ENCODE assay signal across 17 cellular contexts in the genomic region with DNA sequence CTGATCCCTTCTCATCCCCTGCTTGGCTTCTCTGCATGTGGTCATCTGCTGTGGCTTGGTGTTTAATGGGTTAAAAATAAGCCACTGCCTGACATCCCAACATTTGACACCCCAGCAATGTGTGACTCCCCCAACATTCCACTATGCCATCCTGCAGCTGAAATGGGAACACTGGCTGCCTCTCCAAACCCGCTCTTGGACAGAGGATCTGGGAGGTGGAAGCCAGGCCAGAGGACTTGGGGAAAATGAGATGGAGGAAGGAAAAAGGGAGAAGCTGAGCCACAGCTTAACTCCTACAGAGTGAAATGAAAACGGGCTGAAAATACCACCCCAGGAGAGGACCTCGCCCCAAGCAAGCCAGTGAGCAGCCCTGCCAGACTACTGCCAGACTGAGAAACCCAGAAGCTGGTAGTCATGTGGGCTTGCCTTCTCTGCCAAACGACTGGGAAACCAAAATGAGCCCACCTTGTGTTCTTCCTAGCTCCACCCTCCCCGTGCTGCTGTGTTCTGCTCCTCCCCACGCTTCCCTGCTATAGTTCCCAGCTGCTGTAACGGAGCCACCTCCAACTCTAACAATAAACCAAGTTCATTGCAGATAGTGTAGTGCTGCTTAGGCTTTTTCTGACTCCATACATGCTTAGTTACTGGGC. TPM values are rescaled to one million over a fixed set of nuclear protein-coding genes. Genes with fewer than 3 reads are reported as not detected.
DNase-seq lines count a peak whose midpoint lies in the region; ATAC-seq and TF ChIP-seq lines count a peak whose summit lies in the region.
"Had no signal": no experiment of that assay in that cellular context is flagged by ENCODE, and none has a peak within 500 bp of the region (broad histone marks: within the 10 kb centered on the region; RNA-seq: fewer than 3 reads in every experiment).

No MANE protein-coding gene starts in this region.

- no peaks in the 10 kb centered on the region for H3K9me3 Mint-ChIP-seq in activated naive CD8-positive, alpha-beta T cell treated with anti-CD3 and anti-CD28 coated beads, Interleukin-2, amount 10 ng/mL, durations not matched to agents 7 days and 5 days
- no peaks in the 10 kb centered on the region for H3K9me3 Mint-ChIP-seq in activated naive CD8-positive, alpha-beta T cell treated with anti-CD3 and anti-CD28 coated beads for 36 hours
- H3K9me3 Mint-ChIP-seq in WTC11, result no peaks in the 10 kb centered on the region
- H3K9me3 Mint-ChIP-seq in activated CD8-positive, alpha-beta T cell treated with anti-CD3 and anti-CD28 coated beads for 36 hours, result no peaks in the 10 kb centered on the region
- H3K9me3 Mint-ChIP-seq: activated CD4-positive, alpha-beta T cell treated with anti-CD3 and anti-CD28 coated beads, Interleukin-2, amount 10 ng/mL, durations not matched to agents 24 days and 14 days; activated T-cell treated with anti-CD3 and anti-CD28 coated beads, Interleukin-2, amount 50 U/mL, for 4 hours had no signal

- no peak for TF ChIP-seq POLR2A in stomach (IDR thresholded peaks at IDR 0.05)

- H3K27ac Mint-ChIP-seq in activated naive CD8-positive, alpha-beta T cell treated with anti-CD3 and anti-CD28 coated beads, Interleukin-2, amount 10 ng/mL, durations not matched to agents 7 days and 5 days, result peak overlapping the region; percentile 35
- H3K27ac Mint-ChIP-seq in activated naive CD8-positive, alpha-beta T cell treated with anti-CD3 and anti-CD28 coated beads for 36 hours, result no peak overlapping the region
- no peak overlapping the region for H3K27ac Mint-ChIP-seq in WTC11
- no peak overlapping the region for H3K27ac Mint-ChIP-seq in activated CD8-positive, alpha-beta T cell treated with anti-CD3 and anti-CD28 coated beads for 36 hours
- H3K27ac Mint-ChIP-seq: activated CD4-positive, alpha-beta T cell treated with anti-CD3 and anti-CD28 coated beads, Interleukin-2, amount 10 ng/mL, durations not matched to agents 24 days and 14 days had no signal

- CTCF ChIA-PET in WTC11 (lab: Charles Lee), result interaction anchor here (0.9 to 2.2 kb wide), 4 partner anchors 8 to 155 kb away, joined by 3 to 10 read pairs (median 4); no protein-coding TSS in a partner anchor
- CTCF ChIA-PET in activated CD8-positive, alpha-beta T cell treated with anti-CD3 and anti-CD28 coated beads for 36 hours (lab: Charles Lee), result no interaction called here

- peaks cover 7% of the 10 kb centered on the region for H3K36me3 Mint-ChIP-seq in activated naive CD8-positive, alpha-beta T cell treated with anti-CD3 and anti-CD28 coated beads, Interleukin-2, amount 10 ng/mL, durations not matched to agents 7 days and 5 days
- H3K36me3 Mint-ChIP-seq in activated naive CD8-positive, alpha-beta T cell treated with anti-CD3 and anti-CD28 coated beads for 36 hours, result peaks cover 1% of the 10 kb centered on the region
- H3K36me3 Mint-ChIP-seq in WTC11, result no peaks in the 10 kb centered on the region; the same call in 1 of the 2 replicates
- peaks cover 2% of the 10 kb centered on the region for H3K36me3 Mint-ChIP-seq in activated CD8-positive, alpha-beta T cell treated with anti-CD3 and anti-CD28 coated beads for 36 hours (ENCODE audit: low read depth)

- intact Hi-C loops in left lung (cut with DNase I) (no loop called here), stomach (cut with DNase I; ENCODE audit: low total_unique reads) (no loop called here)
- intact Hi-C loops in activated CD8-positive, alpha-beta T cell treated with anti-CD3 and anti-CD28 coated beads for 36 hours (cut with micrococcal nuclease), result no loop called here

- H3K36me3 ChIP-seq in left lung (peaks cover 0 to 19% of the 10 kb centered on the region in 2 donors), skeletal muscle tissue (ENCODE audit: control insufficient read depth in 3 of 3, insufficient read depth in 3 of 3, low read length in 3 of 3) (peaks cover 7 to 15% (median 9%) of the 10 kb centered on the region in 3 donors), stomach (peaks cover 5 to 30% (median 26%) of the 10 kb centered on the region in 4 donors)

- no peak overlapping the region for H3K4me3 ChIP-seq in left lung
- no peak overlapping the region for H3K4me3 ChIP-seq in skeletal muscle tissue (ENCODE audit: low read length in 3 of 3)
- no peak overlapping the region for H3K4me3 ChIP-seq in stomach
- H3K4me3 ChIP-seq: gastroesophageal sphincter, upper lobe of left lung had no signal

- no peak for TF ChIP-seq CTCF in WTC11 (IDR thresholded peaks at IDR 0.05)
- no peak for TF ChIP-seq CTCF in left lung (IDR thresholded peaks at IDR 0.05)
- TF ChIP-seq CTCF in activated CD8-positive, alpha-beta T cell treated with anti-CD3 and anti-CD28 coated beads for 36 hours (IDR thresholded peaks at IDR 0.05), result no peak
- TF ChIP-seq CTCF in stomach (IDR thresholded peaks at IDR 0.05), result no peak

- no peaks in the 10 kb centered on the region for H3K9me3 ChIP-seq in left lung
- no peaks in the 10 kb centered on the region for H3K9me3 ChIP-seq in skeletal muscle tissue (ENCODE audit: control insufficient read depth in 3 of 3, low read length in 3 of 3)
- no peaks in the 10 kb centered on the region for H3K9me3 ChIP-seq in stomach
- H3K9me3 ChIP-seq: gastroesophageal sphincter, upper lobe of left lung had no signal

- TF ChIP-seq EP300 in stomach (IDR thresholded peaks at IDR 0.05), result no peak

- H3K4me1 Mint-ChIP-seq in activated naive CD8-positive, alpha-beta T cell treated with anti-CD3 and anti-CD28 coated beads, Interleukin-2, amount 10 ng/mL, durations not matched to agents 7 days and 5 days, result peaks cover 3% of the 10 kb centered on the region
- H3K4me1 Mint-ChIP-seq in activated naive CD8-positive, alpha-beta T cell treated with anti-CD3 and anti-CD28 coated beads for 36 hours, result no peaks in the 10 kb centered on the region
- H3K4me1 Mint-ChIP-seq in WTC11, result peaks cover 21% of the 10 kb centered on the region
- H3K4me1 Mint-ChIP-seq in activated CD8-positive, alpha-beta T cell treated with anti-CD3 and anti-CD28 coated beads for 36 hours (ENCODE audit: low read depth), result no peaks in the 10 kb centered on the region

- ATAC-seq in activated naive CD8-positive, alpha-beta T cell treated with anti-CD3 and anti-CD28 coated beads, Interleukin-2, amount 10 ng/mL, durations not matched to agents 7 days and 5 days (ENCODE audit: low read depth), result no peak
- ATAC-seq in WTC11 (peak; percentile 72), left lung (peak; percentile 26), GM19351 (IDR thresholded peaks at IDR 0.05; ENCODE audit: unreplicated experiment) (no peak)
- no peak for ATAC-seq in activated CD8-positive, alpha-beta T cell treated with anti-CD3 and anti-CD28 coated beads for 36 hours
- ATAC-seq: activated T-cell treated with anti-CD3 and anti-CD28 coated beads, Interleukin-2, amount 50 U/mL, for 4 hours; gastroesophageal sphincter had no signal

- H3K27ac ChIP-seq in left lung, result no peak overlapping the region
- H3K27ac ChIP-seq in skeletal muscle tissue (ENCODE audit: low read depth, low read length), result peak overlapping the region; percentile 1
- H3K27ac ChIP-seq in stomach, result no peak overlapping the region
- H3K27ac ChIP-seq: upper lobe of left lung had no signal

- no peaks in the 10 kb centered on the region for H3K27me3 Mint-ChIP-seq in activated naive CD8-positive, alpha-beta T cell treated with anti-CD3 and anti-CD28 coated beads, Interleukin-2, amount 10 ng/mL, durations not matched to agents 7 days and 5 days
- no peaks in the 10 kb centered on the region for H3K27me3 Mint-ChIP-seq in activated naive CD8-positive, alpha-beta T cell treated with anti-CD3 and anti-CD28 coated beads for 36 hours
- no peaks in the 10 kb centered on the region; the same call in 1 of the 2 replicates for H3K27me3 Mint-ChIP-seq in WTC11 (ENCODE audit: low read depth)
- H3K27me3 Mint-ChIP-seq in activated CD8-positive, alpha-beta T cell treated with anti-CD3 and anti-CD28 coated beads for 36 hours, result no peaks in the 10 kb centered on the region
- H3K27me3 Mint-ChIP-seq: activated CD4-positive, alpha-beta T cell treated with anti-CD3 and anti-CD28 coated beads, Interleukin-2, amount 10 ng/mL, durations not matched to agents 24 days and 14 days had no signal

- H3K27me3 ChIP-seq in left lung, result no peaks in the 10 kb centered on the region
- no peaks in the 10 kb centered on the region for H3K27me3 ChIP-seq in skeletal muscle tissue (ENCODE audit: control insufficient read depth in 3 of 3, insufficient read depth in 3 of 3, low read length in 3 of 3)
- no peaks in the 10 kb centered on the region for H3K27me3 ChIP-seq in stomach
- H3K27me3 ChIP-seq: gastroesophageal sphincter, upper lobe of left lung had no signal

- peak overlapping the region in 1 of 3 donors; percentile 33 for H3K9ac ChIP-seq in skeletal muscle tissue (ENCODE audit: low read depth in 1 of 3, low read length in 3 of 3)

- DNase-seq in activated naive CD8-positive, alpha-beta T cell treated with anti-CD3 and anti-CD28 coated beads, Interleukin-2, amount 10 ng/mL, durations not matched to agents 7 days and 5 days, result no peak
- no peak for DNase-seq in activated naive CD8-positive, alpha-beta T cell treated with anti-CD3 and anti-CD28 coated beads for 36 hours
- DNase-seq in WTC11 (ENCODE audit: low spot score) (no peak), left lung (no peak), stomach (no peak)
- DNase-seq in activated CD8-positive, alpha-beta T cell treated with anti-CD3 and anti-CD28 coated beads for 36 hours, result no peak
- DNase-seq: activated CD4-positive, alpha-beta T cell treated with anti-CD3 and anti-CD28 coated beads, Interleukin-2, amount 10 ng/mL, durations not matched to agents 24 days and 14 days; activated T-cell treated with anti-CD3 and anti-CD28 coated beads, Interleukin-2, amount 50 U/mL, for 4 hours; cerebellar nuclear complex; mammary epithelial cell; MM.1S; NCI-H2081; small intestine; upper lobe of left lung had no signal

- no peaks in the 10 kb centered on the region for H3K4me1 ChIP-seq in left lung
- H3K4me1 ChIP-seq in skeletal muscle tissue (ENCODE audit: control insufficient read depth in 3 of 3, insufficient read depth in 3 of 3, low read length in 3 of 3), result peaks cover 5 to 13% (median 10%) of the 10 kb centered on the region in 3 donors
- H3K4me1 ChIP-seq in stomach, result no peaks in the 10 kb centered on the region
- H3K4me1 ChIP-seq: upper lobe of left lung had no signal

- 27 to 36% (median 33%) methylated on average over 7 of the region's 7 CpGs for WGBS in stomach, 5 donors

- no peak overlapping the region for H3K4me3 Mint-ChIP-seq in activated naive CD8-positive, alpha-beta T cell treated with anti-CD3 and anti-CD28 coated beads, Interleukin-2, amount 10 ng/mL, durations not matched to agents 7 days and 5 days
- no peak overlapping the region for H3K4me3 Mint-ChIP-seq in activated naive CD8-positive, alpha-beta T cell treated with anti-CD3 and anti-CD28 coated beads for 36 hours
- H3K4me3 Mint-ChIP-seq in WTC11, result no peak overlapping the region
- no peak overlapping the region for H3K4me3 Mint-ChIP-seq in activated CD8-positive, alpha-beta T cell treated with anti-CD3 and anti-CD28 coated beads for 36 hours
- H3K4me3 Mint-ChIP-seq: activated CD4-positive, alpha-beta T cell treated with anti-CD3 and anti-CD28 coated beads, Interleukin-2, amount 10 ng/mL, durations not matched to agents 24 days and 14 days; activated T-cell treated with anti-CD3 and anti-CD28 coated beads, Interleukin-2, amount 50 U/mL, for 4 hours had no signal

- POLR2A ChIA-PET in activated naive CD8-positive, alpha-beta T cell treated with anti-CD3 and anti-CD28 coated beads, Interleukin-2, amount 10 ng/mL, durations not matched to agents 7 days and 5 days (lab: Charles Lee), result no interaction called here
- POLR2A ChIA-PET in WTC11 (lab: Charles Lee), result interaction anchor here (0.5 to 1.1 kb wide), 2 partner anchors 16 to 752 kb away, joined by 3 read pairs; no protein-coding TSS in a partner anchor
- POLR2A ChIA-PET in activated CD8-positive, alpha-beta T cell treated with anti-CD3 and anti-CD28 coated beads for 36 hours (lab: Charles Lee), result interaction anchor here (1.0 to 1.3 kb wide), 2 partner anchors 11 to 15 kb away, joined by 3 read pairs; no protein-coding TSS in a partner anchor

RNA-seq across cellular contexts. Expression of a gene that starts 13.7 kb away (rescaled TPM):
- 1 to 10 TPM; 3.4 to 3.5 TPM for total RNA-seq in activated naive CD8-positive, alpha-beta T cell treated with anti-CD3 and anti-CD28 coated beads, Interleukin-2, amount 10 ng/mL, durations not matched to agents 7 days and 5 days
- under 1 TPM; 0.68 TPM for total RNA-seq in activated naive CD8-positive, alpha-beta T cell treated with anti-CD3 and anti-CD28 coated beads for 36 hours
- total RNA-seq in WTC11 (2021) (1.1 to 2.2 TPM (median 1.1 TPM) in 3 replicates), left lung (10 to 100 TPM; 12.7 to 13.4 TPM), skeletal muscle tissue (19.3 TPM), stomach (10 to 100 TPM in 1 of 5 donors, 1 to 10 TPM in 4; 4.8 to 10.1 (median 5.9) TPM)
- under 1 TPM; 0.78 to 0.86 TPM for total RNA-seq in activated CD8-positive, alpha-beta T cell treated with anti-CD3 and anti-CD28 coated beads for 36 hours
- polyA plus RNA-seq in stomach, result 1 to 10 TPM in 2 of 3 donors, under 1 TPM in 1; 0.61 to 2.2 (median 1.4) TPM

RNA-seq across cellular contexts. Expression of a gene that starts 38.2 kb away (rescaled TPM):
- 10 to 100 TPM; 27.1 to 27.5 TPM for total RNA-seq in activated naive CD8-positive, alpha-beta T cell treated with anti-CD3 and anti-CD28 coated beads, Interleukin-2, amount 10 ng/mL, durations not matched to agents 7 days and 5 days
- 10 to 100 TPM; 24.1 to 24.3 TPM for total RNA-seq in activated naive CD8-positive, alpha-beta T cell treated with anti-CD3 and anti-CD28 coated beads for 36 hours
- total RNA-seq in WTC11 (2021) (52.8 to 67.1 TPM (median 54.9 TPM) in 3 replicates), left lung (10 to 100 TPM; 32.7 to 42.4 TPM), skeletal muscle tissue (87.2 TPM), stomach (10 to 100 TPM; 11.1 to 85.7 (median 26.7) TPM)
- total RNA-seq in activated CD8-positive, alpha-beta T cell treated with anti-CD3 and anti-CD28 coated beads for 36 hours, result 10 to 100 TPM; 20.6 to 23.0 TPM
- 1 to 10 TPM; 3.3 to 9.0 (median 3.8) TPM for polyA plus RNA-seq in stomach

RNA-seq across cellular contexts. Expression of a gene that starts 58.9 kb away (rescaled TPM):
- 10 to 100 TPM; 30.7 to 36.8 TPM for total RNA-seq in activated naive CD8-positive, alpha-beta T cell treated with anti-CD3 and anti-CD28 coated beads, Interleukin-2, amount 10 ng/mL, durations not matched to agents 7 days and 5 days
- total RNA-seq in activated naive CD8-positive, alpha-beta T cell treated with anti-CD3 and anti-CD28 coated beads for 36 hours, result 10 to 100 TPM; 32.8 to 33.6 TPM
- total RNA-seq in WTC11 (2021) (34.4 to 41.7 TPM (median 41.3 TPM) in 3 replicates), left lung (10 to 100 TPM; 28.6 to 35.7 TPM), skeletal muscle tissue (8.9 TPM), stomach (100 to 1,000 TPM in 1 of 5 donors, 10 to 100 TPM in 4; 34.1 to 160 (median 69.2) TPM)
- 10 to 100 TPM; 48.5 to 55.9 TPM for total RNA-seq in activated CD8-positive, alpha-beta T cell treated with anti-CD3 and anti-CD28 coated beads for 36 hours
- 1 to 10 TPM; 4.0 to 8.4 (median 5.0) TPM for polyA plus RNA-seq in stomach

Comparison
In these comparisons a context has a peak if more than half of its experiments do, and no peak if none do; other contexts are left out.
1. ATAC-seq: peak in WTC11 (single experiment) and left lung (single experiment); none in activated naive CD8-positive, alpha-beta T cell treated with anti-CD3 and anti-CD28 coated beads, Interleukin-2, amount 10 ng/mL, durations not matched to agents 7 days and 5 days (single experiment), activated CD8-positive, alpha-beta T cell treated with anti-CD3 and anti-CD28 coated beads for 36 hours (single experiment) and GM19351 (single experiment).